Comparison of ENCODE assay signal across 12 cellular contexts in the genomic region with DNA sequence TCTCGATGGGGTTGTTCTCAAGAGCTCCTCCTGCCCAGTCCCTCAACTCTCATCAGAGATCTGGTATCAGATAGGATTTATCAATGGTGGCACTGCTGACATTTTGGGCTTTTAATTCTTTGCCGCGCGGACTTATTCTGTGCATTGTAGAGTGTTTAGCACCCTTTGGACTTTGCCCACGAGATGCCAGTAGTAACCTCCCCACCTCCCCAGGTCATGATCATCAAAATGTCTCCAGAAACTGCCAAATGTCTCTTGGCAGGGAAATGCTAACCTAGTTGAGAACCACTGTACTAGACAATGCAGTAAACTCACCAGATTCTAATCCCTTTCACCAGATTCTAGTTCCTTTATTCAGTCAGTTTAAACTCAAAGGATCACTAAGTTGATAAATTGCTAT. TPM values are rescaled to one million over a fixed set of nuclear protein-coding genes. Genes with fewer than 3 reads are reported as not detected.
"Had no signal": no experiment of that assay in that cellular context is flagged by ENCODE, and none has a peak within 500 bp of the region (broad histone marks: within the 10 kb centered on the region; RNA-seq: fewer than 3 reads in every experiment).

No MANE protein-coding gene starts in this region.

- H3K27ac Mint-ChIP-seq: GM23338, H9, HFFc6 had no signal

- H3K4me3 Mint-ChIP-seq: GM23338, H9, HFFc6 had no signal

- ATAC-seq: GM23338, HCT116 had no signal

- DNase-seq: GM23248, GOT3, H7, H9, HCEC 1CT, HFFc6 had no signal

- H3K27ac ChIP-seq: GM23248 had no signal

- H3K4me2 ChIP-seq: GM23338 had no signal

- H3K9ac ChIP-seq: GM23248 had no signal

- H2AFZ ChIP-seq: GM23248, GM23338 had no signal

- H3K4me3 ChIP-seq: GM23248, GM23338, HAP-1 had no signal

- H3K9me3 ChIP-seq: HAP-1 had no signal

- H3K4me1 ChIP-seq: HAP-1 had no signal

- H3K9me3 Mint-ChIP-seq: H9, HFFc6 had no signal

- FAIRE-seq: H1, H54 had no signal

RNA-seq across cellular contexts. Expression of a gene that starts 24.0 kb away (rescaled TPM):
- total RNA-seq: GM23248, H4 had no signal
- polyA plus RNA-seq: GM23248 had no signal

RNA-seq across cellular contexts. Expression of a gene that starts 59.5 kb away (rescaled TPM):
- total RNA-seq: GM23248, GM23338, H4, H7, H9 had no signal
- polyA plus RNA-seq: GM23248, GM23338 had no signal
